Comparison of ENCODE assay signal across 32 cellular contexts in the genomic region with DNA sequence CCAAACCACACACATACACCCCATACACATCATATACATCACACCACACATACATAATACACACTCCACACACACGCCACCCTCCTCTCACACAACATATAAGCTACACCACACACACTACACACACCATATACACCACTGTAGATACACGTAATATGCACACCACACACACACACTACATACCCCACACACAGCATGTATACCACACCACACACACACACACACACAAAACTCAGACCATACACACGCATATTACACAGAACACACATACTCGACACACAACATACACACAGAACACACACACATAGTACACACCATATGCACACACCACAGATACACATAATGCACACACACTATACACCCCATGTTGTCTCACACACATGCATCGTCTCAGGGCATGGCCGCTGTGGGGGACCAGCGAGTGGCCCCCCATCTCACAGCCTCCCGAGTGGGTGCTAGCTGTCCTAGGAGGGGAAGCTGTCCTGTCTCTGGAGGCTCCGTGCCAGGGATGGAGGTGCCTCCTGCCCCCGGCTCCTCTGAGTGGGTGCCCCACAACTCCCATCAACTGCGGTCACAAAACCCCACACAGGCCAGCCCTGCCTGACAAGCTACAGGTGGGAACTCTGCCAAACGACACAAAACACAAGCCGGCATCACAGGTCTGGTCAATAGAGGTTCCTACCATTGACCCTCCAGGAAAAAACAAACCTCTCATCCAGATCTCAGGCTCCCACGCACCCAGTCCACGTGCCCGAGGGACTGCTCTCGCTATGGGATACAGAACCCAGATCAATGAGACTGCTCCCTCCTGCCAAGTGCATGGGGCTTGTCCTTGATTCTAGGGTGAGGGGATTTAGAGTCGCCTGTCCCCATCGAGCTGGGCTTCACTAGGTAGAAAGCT. TPM values are rescaled to one million over a fixed set of nuclear protein-coding genes. Genes with fewer than 3 reads are reported as not detected.
DNase-seq lines count a peak whose midpoint lies in the region; ATAC-seq, FAIRE-seq and TF ChIP-seq lines count a peak whose summit lies in the region.
"Had no signal": no experiment of that assay in that cellular context is flagged by ENCODE, and none has a peak within 500 bp of the region (broad histone marks: within the 10 kb centered on the region; RNA-seq: fewer than 3 reads in every experiment).

No MANE protein-coding gene starts in this region.

- H3K27me3 ChIP-seq in H1 (replicated peaks in 1 of 4; ENCODE audit: control insufficient read depth in 3 of 4, extremely low read depth in 1 of 4, insufficient read depth in 3 of 4, low read length in 3 of 4): no peaks in the 10 kb centered on the region; a peak in 1 of 7 replicates
- no peaks in the 10 kb centered on the region for H3K27me3 ChIP-seq in right lobe of liver
- peaks cover 0 to 21% (median 0%) of the 10 kb centered on the region in 3 donors for H3K27me3 ChIP-seq in stomach
- H3K27me3 ChIP-seq in small intestine (ENCODE audit: control insufficient read depth in 2 of 2, insufficient read depth in 2 of 2, low read length in 2 of 2): no peaks in the 10 kb centered on the region
- H3K27me3 ChIP-seq: SJSA1 had no signal

- CTCF ChIA-PET in H1 (lab: Charles Lee; ENCODE audit: partially characterized antibody): no interaction called here

- peak overlapping the region; percentile 77; the same call in 1 of the 2 replicates for H2AK5ac ChIP-seq in H1 (ENCODE audit: low read depth, low read length)

- 0 out of 2 replicates have a peak overlapping the region, but pooled peaks have one; percentile 31 for H4K8ac ChIP-seq in H1 (ENCODE audit: extremely low read depth, insufficient read depth, low read length)

- no peak overlapping the region; the same call in 1 of the 2 replicates for H2BK5ac ChIP-seq in H1 (ENCODE audit: low read depth, low read length)

- H3K9me3 ChIP-seq in H1 (ENCODE audit: insufficient read depth in 2 of 2, low read depth in 1 of 2, low read length in 1 of 2): no peaks in the 10 kb centered on the region
- no peaks in the 10 kb centered on the region for H3K9me3 ChIP-seq in right lobe of liver
- no peaks in the 10 kb centered on the region for H3K9me3 ChIP-seq in stomach
- no peaks in the 10 kb centered on the region for H3K9me3 ChIP-seq in small intestine (ENCODE audit: control insufficient read depth, low read depth)
- H3K9me3 ChIP-seq: SJSA1 had no signal

- DNase-seq in Right ventricle myocardium inferior (ENCODE audit: missing footprints) (no peak), Right ventricle myocardium superior (no peak), H1 (ENCODE audit: low read depth in 1 of 2, low spot score in 2 of 2) (no peak), right lobe of liver (peak; percentile 81 to 92 (median 91)), stomach (peak; percentile 41), NCI-H2081 treated with DMSO at 0.1 percent for 48 hours (lab: John Stamatoyannopoulos, UW) (no peak), small intestine (no peak)
- no peak for DNase-seq in stimulated activated naive CD4-positive, alpha-beta T cell treated with Interleukin-2 at 50 U/mL for 16 hours (lab: John Stamatoyannopoulos, UW)
- DNase-seq: C1 segment of cervical spinal cord; CD4-positive, alpha-beta memory T cell; COR-L47; DMS 273 treated with DMSO at 0.1 percent for 48 hours; DMS79; EL; GDM1; GOT3; KBM-7; MV-4-11; NCI-H1105; NCI-H1436 treated with DMSO at 0.1 percent for 48 hours; NCI-H187 treated with DMSO at 0.1 percent for 48 hours; NCI-H526 treated with DMSO at 0.1 percent for 48 hours; T-cell had no signal

- no peak overlapping the region for H3K23ac ChIP-seq in H1 (ENCODE audit: insufficient read length)

- no peak overlapping the region for H2BK20ac ChIP-seq in H1 (ENCODE audit: low read length)

- peak overlapping the region; percentile 28 for H4K91ac ChIP-seq in H1 (replicated peaks; ENCODE audit: insufficient read length, low read length)

- no peak overlapping the region; a peak in 1 of 7 replicates for H3K9ac ChIP-seq in H1 (replicated peaks in 1 of 4; ENCODE audit: extremely low read depth in 1 of 4, low read depth in 3 of 4, low read length in 3 of 4)

- H3K4ac ChIP-seq in H1 (replicated peaks; ENCODE audit: insufficient read length, low read depth, low read length): no peak overlapping the region

- H2BK15ac ChIP-seq in H1 (ENCODE audit: low read length): no peak overlapping the region

- no peak overlapping the region for H3K14ac ChIP-seq in H1 (ENCODE audit: insufficient read length)

- H2BK12ac ChIP-seq in H1 (ENCODE audit: low read depth, low read length): peak overlapping the region; percentile 94; the same call in 1 of the 2 replicates

- H3K4me3 ChIP-seq in H1 (ENCODE audit: extremely low read depth in 1 of 4, insufficient read depth in 2 of 4, low read depth in 3 of 4, low read length in 4 of 4): no peak overlapping the region
- H3K4me3 ChIP-seq in right lobe of liver: no peak overlapping the region
- H3K4me3 ChIP-seq in stomach: no peak overlapping the region
- no peak overlapping the region for H3K4me3 ChIP-seq in small intestine (ENCODE audit: low read depth in 1 of 2, low read length in 2 of 2)
- H3K4me3 ChIP-seq: GM12878, SJSA1 had no signal

- peak overlapping the region; percentile 88 for H3K56ac ChIP-seq in H1 (replicated peaks; ENCODE audit: insufficient read length, low read depth, low read length)

- H3K79me1 ChIP-seq in H1 (ENCODE audit: low read depth, low read length): no peaks in the 10 kb centered on the region

- TF ChIP-seq CTCF in H1 (IDR thresholded peaks at IDR 0.05; ENCODE audit: control extremely low read depth in 1 of 3, insufficient read depth in 1 of 3, low read depth in 1 of 3, low read length in 3 of 3): no peak
- no peak for TF ChIP-seq CTCF in right lobe of liver (IDR thresholded peaks at IDR 0.05)
- no peak for TF ChIP-seq CTCF in stomach (IDR thresholded peaks at IDR 0.05)

- POLR2A ChIA-PET in H1 (lab: Charles Lee; ENCODE audit: partially characterized antibody): no interaction called here

- no peak overlapping the region for H4K5ac ChIP-seq in H1 (ENCODE audit: insufficient read length, low read depth, low read length)

- peaks cover 0 to 4% of the 10 kb centered on the region in 2 experiments for H4K20me1 ChIP-seq in H1 (replicated peaks in 1 of 2; ENCODE audit: control insufficient read depth in 1 of 2, insufficient read depth in 2 of 2, low read length in 2 of 2)

- intact Hi-C loops in Right ventricle myocardium inferior (cut with DNase I) (no loop called here), Right ventricle myocardium superior (cut with DNase I) (no loop called here), right lobe of liver (cut with DNase I) (no loop called here), stomach (cut with DNase I; ENCODE audit: low total_unique reads) (no loop called here)

- no peak for FAIRE-seq in H1 (lab: Jason Lieb, UNC)
- FAIRE-seq in small intestine (lab: Jason Lieb, UNC): no peak
- FAIRE-seq: A204.1, GM12878, RCC 7860 had no signal

- peaks cover 0 to 17% (median 8%) of the 10 kb centered on the region in 4 experiments; a peak in 6 of 7 replicates for H3K4me1 ChIP-seq in H1 (replicated peaks in 1 of 4; ENCODE audit: control insufficient read depth in 3 of 4, insufficient read depth in 4 of 4, low read length in 3 of 4)
- peaks cover 0 to 49% (median 22%) of the 10 kb centered on the region in 4 donors for H3K4me1 ChIP-seq in right lobe of liver
- peaks cover 0 to 29% (median 22%) of the 10 kb centered on the region in 4 donors for H3K4me1 ChIP-seq in stomach
- peaks cover 0 to 6% of the 10 kb centered on the region in 2 donors for H3K4me1 ChIP-seq in small intestine (ENCODE audit: control insufficient read depth in 2 of 2, insufficient read depth in 1 of 2, low read depth in 1 of 2, low read length in 1 of 2)
- H3K4me1 ChIP-seq: SJSA1 had no signal

- H3K18ac ChIP-seq in H1 (ENCODE audit: extremely low read depth, low read length): no peak overlapping the region

- no peak overlapping the region for H2AFZ ChIP-seq in H1 (ENCODE audit: low read length)

- no peak overlapping the region for H2BK120ac ChIP-seq in H1 (replicated peaks; ENCODE audit: low read depth, low read length)

- no peaks in the 10 kb centered on the region for H3K79me2 ChIP-seq in H1 (ENCODE audit: control insufficient read depth in 1 of 2, insufficient read depth in 2 of 2, low read length in 2 of 2)

- H3K36me3 ChIP-seq in H1 (ENCODE audit: control insufficient read depth in 2 of 4, insufficient read depth in 4 of 4, low read length in 3 of 4): no peaks in the 10 kb centered on the region
- no peaks in the 10 kb centered on the region for H3K36me3 ChIP-seq in right lobe of liver
- H3K36me3 ChIP-seq in stomach: no peaks in the 10 kb centered on the region
- H3K36me3 ChIP-seq in small intestine (ENCODE audit: control insufficient read depth in 2 of 2, insufficient read depth in 2 of 2, low read length in 2 of 2): no peaks in the 10 kb centered on the region
- H3K36me3 ChIP-seq: SJSA1 had no signal

- H3K4me2 ChIP-seq in H1 (ENCODE audit: insufficient read depth in 1 of 2, low read depth in 2 of 2, low read length in 2 of 2): no peak overlapping the region

- no peak for TF ChIP-seq EP300 in H1 (IDR thresholded peaks at IDR 0.05; ENCODE audit: borderline replicate concordance in 1 of 2, low read depth in 2 of 2, low read length in 2 of 2)
- no peak for TF ChIP-seq EP300 in stomach (IDR thresholded peaks at IDR 0.05)

- peaks cover 7% of the 10 kb centered on the region; the same call in 1 of the 2 replicates for H3K23me2 ChIP-seq in H1 (ENCODE audit: low read depth, low read length)

- 87 to 100% methylated on average over 1 to 19 of the region's 19 CpGs for WGBS in H1 (ENCODE audit: extremely low coverage in 1 of 2, insufficient coverage in 1 of 2, insufficient read length in 1 of 2, insufficient replicate concordance in 2 of 2, low coverage in 1 of 2, low lambda C conversion rate in 2 of 2, missing lambda C conversion rate in 1 of 2), 2 experiments
- WGBS in right lobe of liver (ENCODE audit: insufficient coverage, low coverage, low lambda C conversion rate, missing lambda C conversion rate): 47% methylated on average over 17 of the region's 19 CpGs
- WGBS in stomach, 5 donors: 63 to 81% (median 77%) methylated on average over 19 of the region's 19 CpGs
- WGBS in small intestine, 3 donors: 90 to 94% (median 92%) methylated on average over 19 of the region's 19 CpGs

- no peak for TF ChIP-seq POLR2A in H1 (IDR thresholded peaks at IDR 0.05; ENCODE audit: control extremely low read depth in 1 of 2, low read depth in 2 of 2, low read length in 2 of 2)
- no peak for TF ChIP-seq POLR2A in right lobe of liver (IDR thresholded peaks at IDR 0.05)
- TF ChIP-seq POLR2A in stomach (IDR thresholded peaks at IDR 0.05): no peak

- peak; percentile 9 for ATAC-seq in Right ventricle myocardium inferior
- no peak for ATAC-seq in Right ventricle myocardium superior (ENCODE audit: poor library complexity)
- ATAC-seq in right lobe of liver: peak; percentile 70 to 78 (median 74)
- ATAC-seq: GM12878, HCT116 had no signal

- TF ChIP-seq RAD21 in H1 (IDR thresholded peaks at IDR 0.05 in 1 of 2, conservative IDR thresholded peaks at IDR 0.05 in 1 of 2; ENCODE audit: low read depth in 2 of 2, low read length in 2 of 2): no peak

- H3K27ac ChIP-seq in H1 (ENCODE audit: low read depth, low read length) (no peak overlapping the region), right lobe of liver (peak overlapping the region in 2 of 3 donors; percentile 40 to 60), stomach (no peak overlapping the region), small intestine (ENCODE audit: low read depth in 1 of 2, low read length in 1 of 2) (no peak overlapping the region)
- H3K27ac ChIP-seq: HL-60, SJSA1 had no signal

RNA-seq across cellular contexts. Expression of gene DACT2, which starts 49.1 kb away (rescaled TPM):
- total RNA-seq in Right ventricle myocardium inferior: 1.0 TPM
- 1.6 TPM for total RNA-seq in Right ventricle myocardium superior
- 3.1 and 3.9 TPM in 2 replicates for total RNA-seq in H1 (2021; fragmentation: NEBNext Ultra II Directional; extraction: Animal tissue kit (Norgen Biotek cat#: 25700))
- 2.9 and 4.8 TPM in 2 replicates for polyA plus RNA-seq in H1 (2011; rRNA removed)
- polyA plus RNA-seq in H1 (2011; cell fraction: cytosol; rRNA removed): 3.4 TPM
- polyA plus RNA-seq in H1 (2011; cell fraction: nucleus; rRNA removed): 5.3 TPM
- 2.8 to 3.8 TPM (median 3.2 TPM) in 4 replicates for polyA plus RNA-seq in H1 (2012, experiment 1 of 2)
- polyA plus RNA-seq in H1 (2012, experiment 2 of 2): 3.5 TPM
- 1.6 TPM for polyA plus RNA-seq in H1 (2013, experiment 1 of 2)
- polyA plus RNA-seq in H1 (2013, experiment 2 of 2): 1.6 TPM
- 1.1 and 1.6 TPM in 2 replicates for polyA minus RNA-seq in H1 (2011; rRNA and poly(A)+ RNA removed)
- polyA minus RNA-seq in H1 (2011; cell fraction: cytosol; rRNA and poly(A)+ RNA removed): 4.1 TPM
- 2.1 TPM for polyA minus RNA-seq in H1 (2011; cell fraction: nucleus; rRNA and poly(A)+ RNA removed)
- under 1 TPM in 5 of 6 experiments, not detected in 1; 0.29 to 0.99 (median 0.86) TPM for total RNA-seq in right lobe of liver
- 1 to 10 TPM in 1 of 5 donors, under 1 TPM in 2, not detected in 2; 0.55 to 4.9 (median 0.87) TPM for total RNA-seq in stomach
- polyA plus RNA-seq in stomach: 1 to 10 TPM in 1 of 3 donors, under 1 TPM in 2; 0.44 to 2.9 (median 0.61) TPM
- under 1 TPM in 2 of 3 donors, not detected in 1; 0.48 to 0.54 TPM for polyA plus RNA-seq in small intestine
- total RNA-seq: CD4-positive, alpha-beta memory T cell; GM12878; LHCN-M2; MCF 10A; NCI-H460; SJSA1; T-cell had no signal
- polyA plus RNA-seq: CD4-positive, alpha-beta memory T cell; GM12878 had no signal

Comparison
In these comparisons a context has a peak if more than half of its experiments do, and no peak if none do; other contexts are left out.
1. DNase-seq: peak in right lobe of liver (3 of 3) and stomach (single experiment); none in Right ventricle myocardium inferior (single experiment), Right ventricle myocardium superior (single experiment), H1 (0 of 2), NCI-H2081 treated with DMSO at 0.1 percent for 48 hours (single experiment), small intestine (single experiment) and stimulated activated naive CD4-positive, alpha-beta T cell treated with Interleukin-2 at 50 U/mL for 16 hours (single experiment).
2. H3K27ac ChIP-seq: peak in right lobe of liver (2 of 3); none in H1 (single experiment), stomach (0 of 5) and small intestine (0 of 2).